In the genomic region with DNA sequence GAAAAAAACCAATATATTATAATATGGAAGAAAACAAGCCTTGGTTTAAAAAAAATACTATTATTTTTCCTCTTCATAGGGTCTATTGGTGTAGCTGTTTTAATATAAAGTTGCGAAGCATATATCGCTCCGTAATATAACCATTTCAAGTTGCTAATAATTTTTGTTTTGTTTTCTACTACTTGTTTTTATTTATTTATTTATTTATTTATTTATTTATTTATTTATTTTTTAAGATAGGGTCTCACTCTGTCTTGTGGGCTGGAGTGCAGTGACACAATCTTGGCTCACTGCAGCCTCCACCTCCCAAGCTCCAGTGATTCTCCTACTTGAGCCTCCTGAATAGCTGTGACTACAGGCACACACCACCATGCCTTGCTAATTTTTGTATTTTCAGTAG, we compare ENCODE assay signal across 1 cellular context.
TF ChIP-seq lines count a peak whose summit lies in the region.

No MANE protein-coding gene starts in this region.

TF ChIP-seq in K562, 482 proteins besides CTCF, POLR2A, EP300 and RAD21:
- 0 out of 2 replicates have a peak, but pooled peaks have one; percentile 45 for TF ChIP-seq ZC3H11A (IDR thresholded peaks at IDR 0.05; ENCODE audit: low read depth, low read length)
- TF ChIP-seq OTX1 (CRISPR knock-in tag; IDR thresholded peaks at IDR 0.05), result no peak
